14 cellular contexts compared by ENCODE assay signal in genomic region chr14:105162374-105162979, GRCh38. TPM values are rescaled to one million over a fixed set of nuclear protein-coding genes. Genes with fewer than 3 reads are reported as not detected.
DNase-seq lines count a peak whose midpoint lies in the region; ATAC-seq and TF ChIP-seq lines count a peak whose summit lies in the region.
"Had no signal": no experiment of that assay in that cellular context is flagged by ENCODE, and none has a peak within 500 bp of the region (broad histone marks: within the 10 kb centered on the region; RNA-seq: fewer than 3 reads in every experiment).

No MANE protein-coding gene starts in this region.

- 85 to 95% methylated on average over 2 of the region's 2 CpGs for WGBS in lower leg skin, 2 donors
- WGBS in SK-N-SH (ENCODE audit: low lambda C conversion rate): no CpG with 5 or more reads among the region's 2 CpGs

- peaks cover 34% of the 10 kb centered on the region for H3K27me3 Mint-ChIP-seq in nephron progenitor cell (ENCODE audit: low read depth, poor library complexity)

- H3K4me1 ChIP-seq in BLaER1 treated with 17β-estradiol and CSF1 and Interleukin-3, amounts not matched to agents 10 nM and 100 nM: peaks cover 11 to 93% (median 80%) of the 10 kb centered on the region in 10 experiments
- H3K4me1 ChIP-seq in PC-9 (replicated peaks; ENCODE audit: insufficient read depth): peaks cover 28% of the 10 kb centered on the region
- peaks cover 0 to 4% of the 10 kb centered on the region in 2 experiments; a peak in 1 of 4 replicates for H3K4me1 ChIP-seq in SK-N-SH (ENCODE audit: control insufficient read depth in 1 of 2, insufficient read depth in 2 of 2, low read depth in 1 of 2, low read length in 1 of 2)

- H2AFZ ChIP-seq in PC-9: no peak overlapping the region
- H2AFZ ChIP-seq in SK-N-SH (ENCODE audit: low read depth): no peak overlapping the region
- H2AFZ ChIP-seq: parathyroid adenoma had no signal

- H3K4me3 ChIP-seq in BLaER1 treated with 17β-estradiol and CSF1 and Interleukin-3, amounts not matched to agents 10 nM and 100 nM: peak overlapping the region in 1 of 10 experiments; percentile 1; a peak in 1 of 20 replicates
- H3K4me3 ChIP-seq in dorsolateral prefrontal cortex: no peak overlapping the region
- H3K4me3 ChIP-seq in lower leg skin (ENCODE audit: low read depth, poor library complexity, severe bottlenecking): no peak overlapping the region
- no peak overlapping the region for H3K4me3 ChIP-seq in PC-9
- no peak overlapping the region for H3K4me3 ChIP-seq in SK-N-SH (ENCODE audit: low read depth in 2 of 2, low read length in 1 of 2)

- H3F3A ChIP-seq in PC-9 (ENCODE audit: insufficient read depth, low read depth): no peaks in the 10 kb centered on the region
- H3F3A ChIP-seq in SK-N-SH (replicated peaks; ENCODE audit: insufficient read depth): no peaks in the 10 kb centered on the region

- H3K36me3 Mint-ChIP-seq in nephron progenitor cell (ENCODE audit: low read depth): no peaks in the 10 kb centered on the region

- H3K9me3 ChIP-seq in BLaER1 treated with 17β-estradiol and CSF1 and Interleukin-3, amounts not matched to agents 10 nM and 100 nM (replicated peaks in 1 of 11): no peaks in the 10 kb centered on the region
- H3K9me3 ChIP-seq in PC-9 (ENCODE audit: insufficient read depth, low read depth) (no peaks in the 10 kb centered on the region), SK-N-SH (no peaks in the 10 kb centered on the region)

- BruUV-seq in PC-9 (replicated peaks; lab: Mats Ljungman, UMichigan): no TSS peak

- no peak for TF ChIP-seq EP300 in SK-N-SH (IDR thresholded peaks at IDR 0.05; ENCODE audit: borderline replicate concordance in 1 of 2, low read depth in 1 of 2, low read length in 1 of 2)

- no peaks in the 10 kb centered on the region for H3K9me3 Mint-ChIP-seq in nephron progenitor cell
- H3K9me3 Mint-ChIP-seq: stimulated activated naive CD8-positive, alpha-beta T cell treated with anti-CD3 and anti-CD28 coated beads, Interleukin-15, Interleukin-2, amounts not matched to agents 100 ng/mL and 50 ng/mL, for 24 hours had no signal

- H3K4me2 ChIP-seq in BLaER1 treated with 17β-estradiol and CSF1 and Interleukin-3, amounts not matched to agents 10 nM and 100 nM: peak overlapping the region in 10 of 11 experiments; percentile 0 to 100 (median 98); a peak in 19 of 22 replicates
- H3K4me2 ChIP-seq in PC-9: no peak overlapping the region
- no peak overlapping the region for H3K4me2 ChIP-seq in SK-N-SH

- H3K4me1 Mint-ChIP-seq in nephron progenitor cell: peaks cover 30% of the 10 kb centered on the region

- H3K79me2 ChIP-seq in PC-9 (ENCODE audit: low read depth) (peaks cover 27% of the 10 kb centered on the region), SK-N-SH (ENCODE audit: insufficient read depth) (no peaks in the 10 kb centered on the region)
- H3K79me2 ChIP-seq: parathyroid adenoma had no signal

- TF ChIP-seq POLR2A in lower leg skin (IDR thresholded peaks at IDR 0.05): no peak

- H3K36me3 ChIP-seq in BLaER1 treated with 17β-estradiol and CSF1 and Interleukin-3, amounts not matched to agents 10 nM and 100 nM: peaks cover 0 to 5% (median 0%) of the 10 kb centered on the region in 11 experiments; a peak in 6 of 22 replicates
- H3K36me3 ChIP-seq in PC-9 (ENCODE audit: low read depth): no peaks in the 10 kb centered on the region
- no peaks in the 10 kb centered on the region for H3K36me3 ChIP-seq in SK-N-SH (replicated peaks in 1 of 2; ENCODE audit: control insufficient read depth in 1 of 2, insufficient read depth in 2 of 2, low read length in 1 of 2)

- POLR2A ChIA-PET in PC-9 (lab: Charles Lee; ENCODE audit: unreplicated experiment): no interaction called here
- POLR2A ChIA-PET in SK-N-SH (lab: Yijun Ruan, JAX): no interaction called here

- DNase-seq in dorsolateral prefrontal cortex (peak in 6 of 10 donors; percentile 20 to 72 (median 30)), nephron progenitor cell (no peak), lower leg skin (ENCODE audit: low spot score in 2 of 2) (no peak), PC-9 (no peak), SK-N-SH (no peak)
- DNase-seq: COR-L47; mammary epithelial cell; SHP77 treated with DMSO at 0.1 percent for 48 hours; stimulated activated CD4-positive, alpha-beta T cell treated with anti-CD3 and anti-CD28 coated beads, Interleukin-2, amount 100 ng/mL, for 24 hours had no signal

- H3K27ac Mint-ChIP-seq in nephron progenitor cell: peak overlapping the region; percentile 42
- H3K27ac Mint-ChIP-seq: stimulated activated naive CD8-positive, alpha-beta T cell treated with anti-CD3 and anti-CD28 coated beads, Interleukin-15, Interleukin-2, amounts not matched to agents 100 ng/mL and 50 ng/mL, for 24 hours had no signal

- H3K9me2 ChIP-seq in PC-9 (ENCODE audit: insufficient read depth): no peaks in the 10 kb centered on the region
- no peaks in the 10 kb centered on the region for H3K9me2 ChIP-seq in SK-N-SH

- ATAC-seq in HG02610 (IDR thresholded peaks at IDR 0.05; ENCODE audit: unreplicated experiment) (peak; percentile 47), GM19467 (IDR thresholded peaks at IDR 0.05; ENCODE audit: unreplicated experiment) (no peak)

- peaks cover 53 to 87% (median 79%) of the 10 kb centered on the region in 11 experiments; a peak in 21 of 22 replicates for H4K20me1 ChIP-seq in BLaER1 treated with 17β-estradiol and CSF1 and Interleukin-3, amounts not matched to agents 10 nM and 100 nM
- H4K20me1 ChIP-seq in PC-9 (ENCODE audit: insufficient read depth): peaks cover 23% of the 10 kb centered on the region
- H4K20me1 ChIP-seq in SK-N-SH (ENCODE audit: insufficient read depth): 0 out of 2 replicates have a peak, but pooled peaks cover 3% of the 10 kb centered on the region

- no peak for TF ChIP-seq RAD21 in SK-N-SH (IDR thresholded peaks at IDR 0.05; ENCODE audit: low read length)

- H3K27me3 ChIP-seq in BLaER1 treated with 17β-estradiol and CSF1 and Interleukin-3, amounts not matched to agents 10 nM and 100 nM: peaks cover 0 to 12% (median 0%) of the 10 kb centered on the region in 11 experiments; a peak in 8 of 22 replicates
- H3K27me3 ChIP-seq in dorsolateral prefrontal cortex: peaks cover 0 to 9% (median 0%) of the 10 kb centered on the region in 45 donors
- H3K27me3 ChIP-seq in PC-9 (ENCODE audit: insufficient read depth, low read depth): no peaks in the 10 kb centered on the region
- H3K27me3 ChIP-seq in SK-N-SH (ENCODE audit: insufficient read depth): no peaks in the 10 kb centered on the region

- H3K4me3 Mint-ChIP-seq in nephron progenitor cell: no peak overlapping the region
- H3K4me3 Mint-ChIP-seq: stimulated activated naive CD8-positive, alpha-beta T cell treated with anti-CD3 and anti-CD28 coated beads, Interleukin-15, Interleukin-2, amounts not matched to agents 100 ng/mL and 50 ng/mL, for 24 hours had no signal

- intact Hi-C loops in dorsolateral prefrontal cortex (cut with DNase I): no loop called here
- intact Hi-C loops in lower leg skin (cut with DNase I; ENCODE audit: low total_unique reads): loop anchor here (10.0 kb wide), 1 partner anchor 68 kb away; no protein-coding TSS in a partner anchor
- intact Hi-C loops in PC-9 (cut with micrococcal nuclease; ENCODE audit: unreplicated experiment): no loop called here

- CTCF ChIA-PET in PC-9 (lab: Charles Lee) (no interaction called here), SK-N-SH (lab: Yijun Ruan, JAX) (no interaction called here)

- peak overlapping the region in 7 of 11 experiments; percentile 0 to 75 (median 11); a peak in 11 of 22 replicates for H3K9ac ChIP-seq in BLaER1 treated with 17β-estradiol and CSF1 and Interleukin-3, amounts not matched to agents 10 nM and 100 nM
- H3K9ac ChIP-seq in SK-N-SH: no peak overlapping the region
- H3K9ac ChIP-seq: parathyroid adenoma had no signal

- H3K27ac ChIP-seq in BLaER1 treated with 17β-estradiol and CSF1 and Interleukin-3, amounts not matched to agents 10 nM and 100 nM: peak overlapping the region in 6 of 11 experiments; percentile 0 to 18 (median 0); a peak in 6 of 22 replicates
- H3K27ac ChIP-seq in dorsolateral prefrontal cortex (no peak overlapping the region), PC-9 (no peak overlapping the region), SK-N-SH (ENCODE audit: low read depth in 2 of 2, low read length in 1 of 2) (no peak overlapping the region)
- H3K27ac ChIP-seq: parathyroid adenoma had no signal

- TF ChIP-seq CTCF in dorsolateral prefrontal cortex (IDR thresholded peaks at IDR 0.05 in 54 of 56, conservative IDR thresholded peaks at IDR 0.05 in 2 of 56; ENCODE audit: low read depth in 1 of 56, partially characterized antibody in 56 of 56): no peak
- no peak for TF ChIP-seq CTCF in nephron progenitor cell (IDR thresholded peaks at IDR 0.05)
- TF ChIP-seq CTCF in lower leg skin (IDR thresholded peaks at IDR 0.05): no peak
- TF ChIP-seq CTCF in PC-9 (conservative IDR thresholded peaks at IDR 0.05): no peak
- no peak for TF ChIP-seq CTCF in SK-N-SH (IDR thresholded peaks at IDR 0.05)

TF ChIP-seq in SK-N-SH, 30 proteins besides CTCF, POLR2A, EP300 and RAD21:
- no peak for TF ChIP-seq GABPA (IDR thresholded peaks at IDR 0.05; ENCODE audit: low read depth)
- TF ChIP-seq SMC3 (IDR thresholded peaks at IDR 0.05; ENCODE audit: low read depth, low read length): no peak
- TF ChIP-seq MEF2A (IDR thresholded peaks at IDR 0.05; ENCODE audit: borderline replicate concordance, low read depth): no peak
- TF ChIP-seq USF2 (IDR thresholded peaks at IDR 0.05; ENCODE audit: borderline replicate concordance, low read depth, low read length): no peak
- no peak for TF ChIP-seq MXI1 (IDR thresholded peaks at IDR 0.05; ENCODE audit: low read depth, low read length)

RNA-seq across cellular contexts. Expression of gene JAG2, which starts 6.1 kb away (rescaled TPM):
- total RNA-seq in dorsolateral prefrontal cortex (10 to 100 TPM; 15.2 to 59.3 (median 34.5) TPM), lower leg skin (10 to 100 TPM; 50.4 to 96.1 (median 63.1) TPM), PC-9 (2021) (17.8 and 20.5 TPM in 2 replicates)
- 1.7 TPM in 2 replicates for polyA plus RNA-seq in SK-N-SH (2012; rRNA removed)
- 0.55 and 0.77 TPM in 2 replicates for polyA plus RNA-seq in SK-N-SH (2012; cell fraction: cytosol; rRNA removed)
- 8.9 and 10.2 TPM in 2 replicates for polyA plus RNA-seq in SK-N-SH (2012; cell fraction: nucleus; rRNA removed)

RNA-seq across cellular contexts. Expression of gene NUDT14, which starts 18.6 kb away (rescaled TPM):
- 10 to 100 TPM; 29.1 to 76.6 (median 47.9) TPM for total RNA-seq in dorsolateral prefrontal cortex
- 10 to 100 TPM; 12.9 to 19.4 (median 15.7) TPM for total RNA-seq in lower leg skin
- 37.0 and 47.9 TPM in 2 replicates for total RNA-seq in PC-9 (2021)
- 15.8 and 18.4 TPM in 2 replicates for polyA plus RNA-seq in SK-N-SH (2012; rRNA removed)
- polyA plus RNA-seq in SK-N-SH (2012; cell fraction: cytosol; rRNA removed): 8.1 and 11.3 TPM in 2 replicates
- 27.3 and 44.1 TPM in 2 replicates for polyA plus RNA-seq in SK-N-SH (2012; cell fraction: nucleus; rRNA removed)

Comparison
In these comparisons a context has a peak if more than half of its experiments do, and no peak if none do; other contexts are left out.
1. H3K27ac ChIP-seq: peak in BLaER1 treated with 17β-estradiol and CSF1 and Interleukin-3, amounts not matched to agents 10 nM and 100 nM (6 of 11); none in dorsolateral prefrontal cortex (0 of 59), PC-9 (single experiment) and SK-N-SH (0 of 2).
2. H3K4me2 ChIP-seq: peak in BLaER1 treated with 17β-estradiol and CSF1 and Interleukin-3, amounts not matched to agents 10 nM and 100 nM (10 of 11); none in PC-9 (single experiment) and SK-N-SH (single experiment).
3. DNase-seq: peak in dorsolateral prefrontal cortex (6 of 10); none in nephron progenitor cell (single experiment), lower leg skin (0 of 2), PC-9 (0 of 2) and SK-N-SH (single experiment).